12 cellular contexts compared by ENCODE assay signal in the genomic region with DNA sequence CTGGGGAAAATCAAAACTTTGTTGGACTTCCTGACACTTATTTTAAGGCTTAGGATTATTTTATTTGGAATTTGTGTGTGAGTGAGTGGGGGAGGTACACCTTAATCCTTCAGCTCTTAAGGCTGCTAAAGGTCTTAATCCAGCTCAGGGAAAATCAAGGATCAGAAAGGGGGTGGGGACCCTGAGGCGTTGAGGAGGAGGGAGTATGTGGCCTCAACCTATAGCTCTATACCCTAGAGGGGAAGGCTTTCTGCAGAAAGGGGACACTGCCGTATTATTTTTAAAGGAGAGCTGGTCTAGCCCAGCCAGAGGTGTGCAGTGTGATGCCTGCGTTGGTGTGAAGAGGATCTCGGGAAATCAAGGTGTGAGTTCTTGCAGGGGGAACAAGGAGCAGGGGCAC. TPM values are rescaled to one million over a fixed set of nuclear protein-coding genes. Genes with fewer than 3 reads are reported as not detected.
DNase-seq lines count a peak whose midpoint lies in the region; ATAC-seq, FAIRE-seq and TF ChIP-seq lines count a peak whose summit lies in the region.
"Had no signal": no experiment of that assay in that cellular context is flagged by ENCODE, and none has a peak within 500 bp of the region (broad histone marks: within the 10 kb centered on the region; RNA-seq: fewer than 3 reads in every experiment).

No MANE protein-coding gene starts in this region.

- H3K4me2 ChIP-seq in astrocyte (ENCODE audit: low read length) (no peak overlapping the region), smooth muscle cell (peak overlapping the region; percentile 23)

- no peak overlapping the region for H3K27ac ChIP-seq in astrocyte (ENCODE audit: low read depth, low read length)
- H3K27ac ChIP-seq in right lobe of liver = peak overlapping the region in 2 of 3 donors; percentile 87 to 95
- peak overlapping the region; percentile 47 for H3K27ac ChIP-seq in smooth muscle cell (ENCODE audit: low read depth)
- H3K27ac ChIP-seq: neutrophil had no signal

- H3K79me2 ChIP-seq in astrocyte (ENCODE audit: insufficient read depth, low read length) (no peaks in the 10 kb centered on the region), smooth muscle cell (ENCODE audit: low read depth) (no peaks in the 10 kb centered on the region)

- no peaks in the 10 kb centered on the region for H3K9me3 ChIP-seq in astrocyte (ENCODE audit: insufficient read depth, low read depth, low read length)
- H3K9me3 ChIP-seq in right lobe of liver = no peaks in the 10 kb centered on the region
- H3K9me3 ChIP-seq in smooth muscle cell (replicated peaks; ENCODE audit: low read depth) = no peaks in the 10 kb centered on the region
- H3K9me3 ChIP-seq: neutrophil had no signal

- H3K4me3 ChIP-seq in astrocyte (ENCODE audit: insufficient read depth, low read depth, low read length) = no peak overlapping the region
- H3K4me3 ChIP-seq in right lobe of liver = no peak overlapping the region
- H3K4me3 ChIP-seq in smooth muscle cell = no peak overlapping the region

- H3K4me1 ChIP-seq in astrocyte (ENCODE audit: insufficient read depth, low read length) (peaks cover 4% of the 10 kb centered on the region), right lobe of liver (peaks cover 0 to 62% (median 24%) of the 10 kb centered on the region in 4 donors), smooth muscle cell (ENCODE audit: low read depth) (peaks cover 7% of the 10 kb centered on the region)

- no peaks in the 10 kb centered on the region for H3F3A ChIP-seq in smooth muscle cell (ENCODE audit: low read depth)

- peaks cover 2% of the 10 kb centered on the region for H3K27me3 ChIP-seq in astrocyte (ENCODE audit: insufficient read depth, low read length)
- no peaks in the 10 kb centered on the region for H3K27me3 ChIP-seq in right lobe of liver
- H3K27me3 ChIP-seq in smooth muscle cell (ENCODE audit: low read depth) = no peaks in the 10 kb centered on the region
- H3K27me3 ChIP-seq: neutrophil had no signal

- peak overlapping the region; percentile 23 for H3K4me3 Mint-ChIP-seq in Calu3 (ENCODE audit: low read depth, unreplicated experiment)
- H3K4me3 Mint-ChIP-seq in astrocyte (ENCODE audit: unreplicated experiment) = no peak overlapping the region
- H3K4me3 Mint-ChIP-seq in stimulated activated naive CD8-positive, alpha-beta T cell treated with anti-CD3 and anti-CD28 coated beads, Interleukin-15, amount 100 ng/mL, for 72 hours = no peak overlapping the region
- H3K4me3 Mint-ChIP-seq in activated CD4-positive, alpha-beta T cell treated with anti-CD3 and anti-CD28 coated beads, Interleukin-2, amount 10 ng/mL, durations not matched to agents 24 days and 14 days = no peak overlapping the region
- H3K4me3 Mint-ChIP-seq: activated CD8-positive, alpha-beta T cell treated with anti-CD3 and anti-CD28 coated beads, Interleukin-2, amount 10 ng/mL, durations not matched to agents 7 days and 5 days; HFFc6; stimulated activated memory B cell treated with anti-CD40 and anti-IgM and Interleukin-4, amounts not matched to agents 10 μg/mL and 1 μg/mL and 100 μg/mL, for 72 hours had no signal

- H3K36me3 ChIP-seq in astrocyte (ENCODE audit: insufficient read depth, low read length) (no peaks in the 10 kb centered on the region), right lobe of liver (no peaks in the 10 kb centered on the region), smooth muscle cell (ENCODE audit: low read depth) (no peaks in the 10 kb centered on the region)
- H3K36me3 ChIP-seq: neutrophil had no signal

- H3K9me3 Mint-ChIP-seq in Calu3 (ENCODE audit: low read depth, unreplicated experiment) (no peaks in the 10 kb centered on the region), astrocyte (ENCODE audit: unreplicated experiment) (peaks cover 2% of the 10 kb centered on the region)
- no peaks in the 10 kb centered on the region for H3K9me3 Mint-ChIP-seq in stimulated activated naive CD8-positive, alpha-beta T cell treated with anti-CD3 and anti-CD28 coated beads, Interleukin-15, amount 100 ng/mL, for 72 hours
- H3K9me3 Mint-ChIP-seq in activated CD4-positive, alpha-beta T cell treated with anti-CD3 and anti-CD28 coated beads, Interleukin-2, amount 10 ng/mL, durations not matched to agents 24 days and 14 days = no peaks in the 10 kb centered on the region
- H3K9me3 Mint-ChIP-seq: HFFc6; stimulated activated memory B cell treated with anti-CD40 and anti-IgM and Interleukin-4, amounts not matched to agents 10 μg/mL and 1 μg/mL and 100 μg/mL, for 72 hours had no signal

- intact Hi-C loops in Calu3 (cut with micrococcal nuclease; ENCODE audit: unreplicated experiment) = no loop called here
- intact Hi-C loops in right lobe of liver (cut with DNase I) = no loop called here
- intact Hi-C loops in activated CD4-positive, alpha-beta T cell treated with anti-CD3 and anti-CD28 coated beads, Interleukin-2, amount 10 ng/mL, durations not matched to agents 24 days and 14 days (cut with micrococcal nuclease) = no loop called here

- H3K4me1 Mint-ChIP-seq in Calu3 (ENCODE audit: low read depth, unreplicated experiment) (peaks cover 41% of the 10 kb centered on the region), astrocyte (ENCODE audit: low read depth, unreplicated experiment) (peaks cover 18% of the 10 kb centered on the region)
- peaks cover 23% of the 10 kb centered on the region for H3K4me1 Mint-ChIP-seq in stimulated activated naive CD8-positive, alpha-beta T cell treated with anti-CD3 and anti-CD28 coated beads, Interleukin-15, amount 100 ng/mL, for 72 hours
- peaks cover 12% of the 10 kb centered on the region for H3K4me1 Mint-ChIP-seq in activated CD4-positive, alpha-beta T cell treated with anti-CD3 and anti-CD28 coated beads, Interleukin-2, amount 10 ng/mL, durations not matched to agents 24 days and 14 days

- no peak for FAIRE-seq in astrocyte (lab: Jason Lieb, UNC)

- TF ChIP-seq CTCF in Calu3 (IDR thresholded peaks at IDR 0.05; ENCODE audit: unreplicated experiment) (no peak), astrocyte (IDR thresholded peaks at IDR 0.05; ENCODE audit: insufficient read depth, low read depth, low read length) (no peak), right lobe of liver (IDR thresholded peaks at IDR 0.05) (no peak), smooth muscle cell (IDR thresholded peaks at IDR 0.05; ENCODE audit: borderline replicate concordance, insufficient read depth, poor library complexity, severe bottlenecking) (no peak)

- CTCF ChIA-PET in Calu3 (lab: Charles Lee) = interaction anchor here (1.9 kb wide), 1 partner anchor 90 kb away, joined by 4 read pairs; no protein-coding TSS in a partner anchor

- ATAC-seq in right lobe of liver (no peak), HG03135 (IDR thresholded peaks at IDR 0.05; ENCODE audit: unreplicated experiment) (no peak)
- ATAC-seq in stimulated activated naive CD8-positive, alpha-beta T cell treated with anti-CD3 and anti-CD28 coated beads, Interleukin-15, amount 100 ng/mL, for 72 hours = no peak
- ATAC-seq: activated CD8-positive, alpha-beta T cell treated with anti-CD3 and anti-CD28 coated beads, Interleukin-2, amount 10 ng/mL, durations not matched to agents 7 days and 5 days; stimulated activated memory B cell treated with anti-CD40 and anti-IgM and Interleukin-4, amounts not matched to agents 10 μg/mL and 1 μg/mL and 100 μg/mL, for 72 hours had no signal

- no TSS peak for BruUV-seq in Calu3 (replicated peaks; lab: Mats Ljungman, UMichigan)

- H3K36me3 Mint-ChIP-seq in Calu3 (ENCODE audit: insufficient read depth, unreplicated experiment) (peaks cover 5% of the 10 kb centered on the region), astrocyte (ENCODE audit: low read depth, unreplicated experiment) (peaks cover 2% of the 10 kb centered on the region)
- no peaks in the 10 kb centered on the region for H3K36me3 Mint-ChIP-seq in activated CD4-positive, alpha-beta T cell treated with anti-CD3 and anti-CD28 coated beads, Interleukin-2, amount 10 ng/mL, durations not matched to agents 24 days and 14 days (ENCODE audit: low read depth)
- H3K36me3 Mint-ChIP-seq: stimulated activated memory B cell treated with anti-CD40 and anti-IgM and Interleukin-4, amounts not matched to agents 10 μg/mL and 1 μg/mL and 100 μg/mL, for 72 hours had no signal

- no peak overlapping the region for H3K27ac Mint-ChIP-seq in Calu3 (ENCODE audit: unreplicated experiment)
- H3K27ac Mint-ChIP-seq in astrocyte (ENCODE audit: unreplicated experiment) = peak overlapping the region; percentile 41
- H3K27ac Mint-ChIP-seq in stimulated activated naive CD8-positive, alpha-beta T cell treated with anti-CD3 and anti-CD28 coated beads, Interleukin-15, amount 100 ng/mL, for 72 hours = peak overlapping the region in 1 of 2 donors; percentile 51
- no peak overlapping the region for H3K27ac Mint-ChIP-seq in activated CD4-positive, alpha-beta T cell treated with anti-CD3 and anti-CD28 coated beads, Interleukin-2, amount 10 ng/mL, durations not matched to agents 24 days and 14 days
- H3K27ac Mint-ChIP-seq: HFFc6; stimulated activated memory B cell treated with anti-CD40 and anti-IgM and Interleukin-4, amounts not matched to agents 10 μg/mL and 1 μg/mL and 100 μg/mL, for 72 hours had no signal

- H3K9ac ChIP-seq in astrocyte (ENCODE audit: low read length) (no peak overlapping the region), smooth muscle cell (ENCODE audit: low read depth) (no peak overlapping the region)

- H2AFZ ChIP-seq in astrocyte (ENCODE audit: low read depth, low read length) (no peak overlapping the region), smooth muscle cell (ENCODE audit: low read depth) (no peak overlapping the region)

- 91% methylated on average over 4 of the region's 4 CpGs for WGBS in right lobe of liver (ENCODE audit: insufficient coverage, low coverage, low lambda C conversion rate, missing lambda C conversion rate)
- WGBS in smooth muscle cell (ENCODE audit: low lambda C conversion rate) = 78% methylated on average over 4 of the region's 4 CpGs

- TF ChIP-seq POLR2A in right lobe of liver (IDR thresholded peaks at IDR 0.05) = no peak

- DNase-seq in Calu3 (no peak), astrocyte (ENCODE audit: low read depth) (no peak), right lobe of liver (no peak), smooth muscle cell (lab: John Stamatoyannopoulos, UW; ENCODE audit: unreplicated experiment) (no peak), activated T-cell treated with anti-CD3 and anti-CD28 coated beads for 4 hours (no peak)
- DNase-seq in stimulated activated naive CD8-positive, alpha-beta T cell treated with anti-CD3 and anti-CD28 coated beads, Interleukin-15, amount 100 ng/mL, for 72 hours = no peak
- DNase-seq in activated CD4-positive, alpha-beta T cell treated with anti-CD3 and anti-CD28 coated beads, Interleukin-2, amount 10 ng/mL, durations not matched to agents 24 days and 14 days = no peak
- DNase-seq: activated CD8-positive, alpha-beta T cell treated with anti-CD3 and anti-CD28 coated beads, Interleukin-2, amount 10 ng/mL, durations not matched to agents 7 days and 5 days; HFFc6 had no signal

- no peaks in the 10 kb centered on the region for H4K20me1 ChIP-seq in astrocyte (ENCODE audit: insufficient read depth, low read length)
- no peaks in the 10 kb centered on the region for H4K20me1 ChIP-seq in smooth muscle cell (ENCODE audit: low read depth)

- no peaks in the 10 kb centered on the region for H3K27me3 Mint-ChIP-seq in Calu3 (ENCODE audit: unreplicated experiment)
- H3K27me3 Mint-ChIP-seq in astrocyte (ENCODE audit: low read depth, unreplicated experiment) = peaks cover 40% of the 10 kb centered on the region
- H3K27me3 Mint-ChIP-seq in stimulated activated naive CD8-positive, alpha-beta T cell treated with anti-CD3 and anti-CD28 coated beads, Interleukin-15, amount 100 ng/mL, for 72 hours = peaks cover 13% of the 10 kb centered on the region
- H3K27me3 Mint-ChIP-seq in activated CD4-positive, alpha-beta T cell treated with anti-CD3 and anti-CD28 coated beads, Interleukin-2, amount 10 ng/mL, durations not matched to agents 24 days and 14 days = no peaks in the 10 kb centered on the region

RNA-seq across cellular contexts. Expression of gene IRF2BPL, which starts 20.0 kb away (rescaled TPM):
- total RNA-seq in Calu3 (2022) = 30.1 and 33.1 TPM in 2 replicates
- total RNA-seq in astrocyte = 42.7 and 55.3 TPM in 2 replicates
- total RNA-seq in right lobe of liver = 10 to 100 TPM; 11.7 to 18.1 (median 13.7) TPM
- 33.2 and 33.9 TPM in 2 replicates for total RNA-seq in smooth muscle cell
- 58.0 and 66.3 TPM in 2 replicates for polyA plus RNA-seq in smooth muscle cell
- total RNA-seq in activated CD4-positive, alpha-beta T cell treated with anti-CD3 and anti-CD28 coated beads, Interleukin-2, amount 10 ng/mL, durations not matched to agents 24 days and 14 days = 32.8 and 34.8 TPM in 2 replicates
